ENCODE assay signal across 8 cellular contexts in genomic region chr14:60250318-60251035, GRCh38. TPM values are rescaled to one million over a fixed set of nuclear protein-coding genes. Genes with fewer than 3 reads are reported as not detected.
DNase-seq lines count a peak whose midpoint lies in the region; ATAC-seq and TF ChIP-seq lines count a peak whose summit lies in the region.

No MANE protein-coding gene starts in this region.

- H3K4me1 ChIP-seq in RWPE2 (ENCODE audit: insufficient read depth, poor library complexity, severe bottlenecking) = peaks cover 31% of the 10 kb centered on the region
- H3K4me1 ChIP-seq in esophagus muscularis mucosa = peaks cover 35 to 59% (median 51%) of the 10 kb centered on the region in 4 donors
- H3K4me1 ChIP-seq in ovary (ENCODE audit: insufficient read depth) = peaks cover 4% of the 10 kb centered on the region

- H3K9me3 ChIP-seq in RWPE2 (ENCODE audit: severe bottlenecking) = no peaks in the 10 kb centered on the region
- H3K9me3 ChIP-seq in esophagus muscularis mucosa = no peaks in the 10 kb centered on the region
- no peaks in the 10 kb centered on the region for H3K9me3 ChIP-seq in ovary

- no peak for TF ChIP-seq POLR2A in esophagus muscularis mucosa (IDR thresholded peaks at IDR 0.05; ENCODE audit: low read depth)
- TF ChIP-seq POLR2A in ovary (IDR thresholded peaks at IDR 0.05) = no peak

- WGBS in esophagus muscularis mucosa = 21% methylated on average over 6 of the region's 6 CpGs
- WGBS in ovary, 3 donors = 27 to 31% (median 28%) methylated on average over 6 of the region's 6 CpGs

- TF ChIP-seq CTCF in GM12864 (IDR thresholded peaks at IDR 0.05; ENCODE audit: low read depth, low read length, missing control alignments) = no peak
- no peak for TF ChIP-seq CTCF in RWPE2 (IDR thresholded peaks at IDR 0.05; ENCODE audit: poor library complexity, severe bottlenecking)
- TF ChIP-seq CTCF in esophagus muscularis mucosa (IDR thresholded peaks at IDR 0.05) = no peak
- no peak for TF ChIP-seq CTCF in ovary (IDR thresholded peaks at IDR 0.05)

- H3K27ac ChIP-seq in RWPE2 (ENCODE audit: poor library complexity, severe bottlenecking) = peak overlapping the region; percentile 74
- peak overlapping the region; percentile 98 to 100 (median 98) for H3K27ac ChIP-seq in esophagus muscularis mucosa (replicated peaks in 1 of 4)
- peak overlapping the region in 1 of 2 donors; percentile 99 for H3K27ac ChIP-seq in ovary

- peaks cover 11% of the 10 kb centered on the region for H3K36me3 ChIP-seq in RWPE2 (ENCODE audit: low read depth)
- H3K36me3 ChIP-seq in esophagus muscularis mucosa = no peaks in the 10 kb centered on the region
- no peaks in the 10 kb centered on the region for H3K36me3 ChIP-seq in ovary

- H3K27me3 ChIP-seq in RWPE2 (ENCODE audit: insufficient read depth, poor library complexity, severe bottlenecking) = no peaks in the 10 kb centered on the region
- H3K27me3 ChIP-seq in esophagus muscularis mucosa = no peaks in the 10 kb centered on the region
- H3K27me3 ChIP-seq in ovary = no peaks in the 10 kb centered on the region

- no peak for TF ChIP-seq EP300 in esophagus muscularis mucosa (IDR thresholded peaks at IDR 0.05)
- TF ChIP-seq EP300 in ovary (IDR thresholded peaks at IDR 0.05) = no peak

- intact Hi-C loops in esophagus muscularis mucosa (cut with DNase I) (loop anchor here (5.0 kb wide), 1 partner anchor 77 kb away; no protein-coding TSS in a partner anchor), ovary (cut with DNase I) (no loop called here)

- peak; percentile 70 for DNase-seq in ACHN
- DNase-seq in GM12864 (ENCODE audit: low read depth) = no peak
- no peak for DNase-seq in RWPE2 (ENCODE audit: low spot score)
- DNase-seq in esophagus muscularis mucosa (ENCODE audit: extremely low spot score) = no peak
- no peak for DNase-seq in ovary
- no peak for DNase-seq in central memory CD4-positive, alpha-beta T cell
- no peak for DNase-seq in Kasumi-1 (lab: John Stamatoyannopoulos, UW)

- H3K4me3 ChIP-seq in GM12864 (ENCODE audit: low read depth, low read length) = peak overlapping the region; percentile 88
- peak overlapping the region; percentile 100 for H3K4me3 ChIP-seq in RWPE2 (ENCODE audit: severe bottlenecking)
- H3K4me3 ChIP-seq in esophagus muscularis mucosa = peak overlapping the region; percentile 82 to 97 (median 92)
- H3K4me3 ChIP-seq in ovary = peak overlapping the region; percentile 91

- ATAC-seq in RWPE2 (ENCODE audit: low read depth) (no peak), GM21390 (IDR thresholded peaks at IDR 0.05; ENCODE audit: unreplicated experiment) (no peak)

- in situ Hi-C loops in ACHN (cut with HindIII; ENCODE audit: low pct_ligation_motif_present, low pct_unique_long_range_greater_than_20kb, low sequenced_read_pairs) = no loop called here

RNA-seq across cellular contexts. Expression of gene PPM1A, which starts 1.5 kb away (rescaled TPM):
- total RNA-seq in esophagus muscularis mucosa = 10 to 100 TPM; 40.4 to 60.2 (median 53.6) TPM
- total RNA-seq in ovary = 10 to 100 TPM; 24.4 to 44.7 (median 43.2) TPM
- 10 to 100 TPM; 15.0 to 34.2 TPM for polyA plus RNA-seq in ovary
